8 cellular contexts compared by ENCODE assay signal in genomic region chr13:98576215-98576945, GRCh38.
DNase-seq lines count a peak whose midpoint lies in the region; ATAC-seq and TF ChIP-seq lines count a peak whose summit lies in the region.

No MANE protein-coding gene starts in this region.

- peak; percentile 30 for ATAC-seq in GM19035 (IDR thresholded peaks at IDR 0.05; ENCODE audit: unreplicated experiment)
- peak; percentile 36 for ATAC-seq in HG03159 (IDR thresholded peaks at IDR 0.05; ENCODE audit: unreplicated experiment)

- no peaks in the 10 kb centered on the region for H3K27me3 Mint-ChIP-seq in T-helper 1 cell treated with Interleukin-12 subunit alpha and Interleukin-12 subunit beta and Interleukin-4 antibody, amounts not matched to agents 30 μg/mL and 1 μg/mL, for 36 hours (ENCODE audit: low read depth)

- peak overlapping the region; percentile 98 for H3K4me3 Mint-ChIP-seq in T-helper 1 cell treated with Interleukin-12 subunit alpha and Interleukin-12 subunit beta and Interleukin-4 antibody, amounts not matched to agents 30 μg/mL and 1 μg/mL, for 36 hours

- peak; percentile 22 for DNase-seq in AG10803 (ENCODE audit: low read depth)
- peak in 15 of 61 donors; percentile 7 to 53 (median 33) for DNase-seq in caudate nucleus (lab: John Stamatoyannopoulos, UW)
- DNase-seq in kidney tubule cell (ENCODE audit: low spot score) = peak; percentile 47
- DNase-seq in stimulated activated CD8-positive, alpha-beta memory T cell treated with anti-CD3 and anti-CD28 coated beads, Interleukin-4, amount 100 ng/mL, for 48 hours = peak; percentile 51
- DNase-seq in GOT3 (lab: John Stamatoyannopoulos, UW) = no peak

- no peaks in the 10 kb centered on the region for H3K9me3 Mint-ChIP-seq in T-helper 1 cell treated with Interleukin-12 subunit alpha and Interleukin-12 subunit beta and Interleukin-4 antibody, amounts not matched to agents 30 μg/mL and 1 μg/mL, for 36 hours

- H3K36me3 Mint-ChIP-seq in T-helper 1 cell treated with Interleukin-12 subunit alpha and Interleukin-12 subunit beta and Interleukin-4 antibody, amounts not matched to agents 30 μg/mL and 1 μg/mL, for 36 hours (ENCODE audit: low read depth) = peaks cover 17% of the 10 kb centered on the region

- peaks cover 42% of the 10 kb centered on the region for H3K4me1 Mint-ChIP-seq in T-helper 1 cell treated with Interleukin-12 subunit alpha and Interleukin-12 subunit beta and Interleukin-4 antibody, amounts not matched to agents 30 μg/mL and 1 μg/mL, for 36 hours (ENCODE audit: low read depth)

- H3K4me3 ChIP-seq in AG10803 (ENCODE audit: low read length) = peak overlapping the region; percentile 78

- TF ChIP-seq CTCF in AG10803 (conservative IDR thresholded peaks at IDR 0.05; ENCODE audit: low read length) = no peak

- peak overlapping the region; percentile 62 for H3K27ac ChIP-seq in caudate nucleus (ENCODE audit: low read depth, low read length)

- peak overlapping the region; percentile 96 for H3K27ac Mint-ChIP-seq in T-helper 1 cell treated with Interleukin-12 subunit alpha and Interleukin-12 subunit beta and Interleukin-4 antibody, amounts not matched to agents 30 μg/mL and 1 μg/mL, for 36 hours
